Comparison of ENCODE assay signal across 20 cellular contexts in the genomic region with DNA sequence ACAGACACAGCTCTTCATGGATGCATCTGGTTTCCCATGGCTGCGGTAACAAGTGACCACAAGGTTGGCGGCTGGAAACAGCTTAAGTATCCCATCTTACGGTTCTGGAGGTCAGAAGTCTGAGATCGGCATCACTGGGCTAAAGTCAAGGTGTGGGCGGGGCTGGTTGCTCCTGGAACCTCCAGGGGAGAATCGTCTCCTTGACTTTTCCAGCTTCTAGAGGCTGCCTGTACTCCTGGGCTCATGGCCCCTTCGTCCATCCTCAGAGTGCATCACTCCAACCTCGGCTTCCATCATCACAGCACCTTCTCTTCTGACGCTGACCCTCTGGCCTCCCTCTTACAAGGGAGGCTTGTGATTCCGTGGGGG. TPM values are rescaled to one million over a fixed set of nuclear protein-coding genes. Genes with fewer than 3 reads are reported as not detected.
A peak's percentile ranks its signal among the peaks of the same experiment; 100 is the strongest.
DNase-seq lines count a peak whose midpoint lies in the region; ATAC-seq and TF ChIP-seq lines count a peak whose summit lies in the region.
"Had no signal": no experiment of that assay in that cellular context is flagged by ENCODE, and none has a peak within 500 bp of the region (broad histone marks: within the 10 kb centered on the region; RNA-seq: fewer than 3 reads in every experiment).

No MANE protein-coding gene starts in this region.

- no peaks in the 10 kb centered on the region for H3K36me3 ChIP-seq in BE2C
- H3K36me3 ChIP-seq in neutrophil, result no peaks in the 10 kb centered on the region
- H3K36me3 ChIP-seq in MG63, result no peaks in the 10 kb centered on the region
- H3K36me3 ChIP-seq: suprapubic skin had no signal

- peaks cover 3 to 9% (median 6%) of the 10 kb centered on the region in 3 donors for H3K27me3 Mint-ChIP-seq in immature natural killer cell (ENCODE audit: low read depth in 3 of 3)
- H3K27me3 Mint-ChIP-seq: T-helper 17 cell had no signal

- no peak for ATAC-seq in GM21825 (IDR thresholded peaks at IDR 0.05; ENCODE audit: unreplicated experiment)

- H3K4me1 ChIP-seq in BE2C (peaks cover 7% of the 10 kb centered on the region), neutrophil (ENCODE audit: control insufficient read depth in 1 of 2, insufficient read depth in 1 of 2, low read depth in 1 of 2, low read length in 1 of 2) (peaks cover 65 to 66% of the 10 kb centered on the region in 2 experiments)
- H3K4me1 ChIP-seq: foreskin keratinocyte had no signal

- H3K36me3 Mint-ChIP-seq in immature natural killer cell, result no peaks in the 10 kb centered on the region
- H3K36me3 Mint-ChIP-seq: activated naive CD4-positive, alpha-beta T cell treated with anti-CD3 and anti-CD28 coated beads, Interleukin-2, amount 10 ng/mL, durations not matched to agents 7 days and 5 days had no signal

- H3K9me3 ChIP-seq in BE2C, result no peaks in the 10 kb centered on the region
- no peaks in the 10 kb centered on the region for H3K9me3 ChIP-seq in neutrophil
- no peaks in the 10 kb centered on the region for H3K9me3 ChIP-seq in MG63
- H3K9me3 ChIP-seq: suprapubic skin had no signal

- no peak for TF ChIP-seq POLR2A in NB4 (IDR thresholded peaks at IDR 0.05; ENCODE audit: extremely low read depth, insufficient read length)

- no peaks in the 10 kb centered on the region for H3K27me3 ChIP-seq in BE2C
- no peaks in the 10 kb centered on the region for H3K27me3 ChIP-seq in neutrophil
- H3K27me3 ChIP-seq in MG63, result no peaks in the 10 kb centered on the region
- H3K27me3 ChIP-seq: suprapubic skin had no signal

- H3K4me3 Mint-ChIP-seq in immature natural killer cell, result no peak overlapping the region
- H3K4me3 Mint-ChIP-seq: activated naive CD4-positive, alpha-beta T cell treated with anti-CD3 and anti-CD28 coated beads, Interleukin-2, amount 10 ng/mL, durations not matched to agents 7 days and 5 days; T-helper 17 cell had no signal

- no peaks in the 10 kb centered on the region for H3K9me3 Mint-ChIP-seq in immature natural killer cell
- H3K9me3 Mint-ChIP-seq: activated naive CD4-positive, alpha-beta T cell treated with anti-CD3 and anti-CD28 coated beads, Interleukin-2, amount 10 ng/mL, durations not matched to agents 7 days and 5 days had no signal

- H3K27ac Mint-ChIP-seq in immature natural killer cell, result no peak overlapping the region
- H3K27ac Mint-ChIP-seq: activated naive CD4-positive, alpha-beta T cell treated with anti-CD3 and anti-CD28 coated beads, Interleukin-2, amount 10 ng/mL, durations not matched to agents 7 days and 5 days; T-helper 17 cell had no signal

- H3K4me3 ChIP-seq in BE2C (ENCODE audit: low read depth, low read length), result peak overlapping the region; percentile 49
- H3K4me3 ChIP-seq in NB4 (ENCODE audit: low read depth, low read length), result peak overlapping the region; percentile 48
- peak overlapping the region; percentile 29 for H3K4me3 ChIP-seq in choroid plexus epithelial cell (ENCODE audit: low read depth, low read length)
- peak overlapping the region; percentile 36 to 54 for H3K4me3 ChIP-seq in neutrophil (ENCODE audit: low read depth in 1 of 2, low read length in 1 of 2)
- no peak overlapping the region for H3K4me3 ChIP-seq in MG63
- H3K4me3 ChIP-seq: suprapubic skin had no signal

- TF ChIP-seq CTCF in BE2C (IDR thresholded peaks at IDR 0.05; ENCODE audit: low read depth, low read length) (no peak), NB4 (IDR thresholded peaks at IDR 0.05; ENCODE audit: low read depth, low read length) (no peak), choroid plexus epithelial cell (conservative IDR thresholded peaks at IDR 0.05; ENCODE audit: low read depth, low read length) (no peak), neutrophil (IDR thresholded peaks at IDR 0.05) (no peak)

- DNase-seq in BE2C (no peak), NB4 (ENCODE audit: low read depth) (no peak), choroid plexus epithelial cell (ENCODE audit: low read depth) (no peak), immature natural killer cell (no peak), MG63 (no peak), NCI-H2227 treated with DMSO at 0.1 percent for 48 hours (lab: John Stamatoyannopoulos, UW) (no peak)
- DNase-seq: activated T-cell treated with anti-CD3 and anti-CD28 coated beads, Interleukin-2, amount 50 U/mL, for 48 hours; cortex of kidney; NCI-H1092; NCI-H2107; NCI-H526; retina; T-helper 17 cell had no signal

- H3K27ac ChIP-seq in neutrophil, result peak overlapping the region; percentile 89
- H3K27ac ChIP-seq: foreskin keratinocyte, KMS-11, suprapubic skin, VCaP had no signal

- peaks cover 0 to 9% of the 10 kb centered on the region in 2 donors for H3K4me1 Mint-ChIP-seq in immature natural killer cell

RNA-seq across cellular contexts. Expression of a gene that starts 12.9 kb away (rescaled TPM):
- polyA plus RNA-seq in BE2C (2012; ENCODE audit: insufficient read depth, insufficient read length, low read depth), result 0.52 TPM
- under 1 TPM; 0.05 to 0.24 (median 0.09) TPM for polyA plus RNA-seq in immature natural killer cell
- 1.6 TPM in 1 of 2 replicates, not detected in the other for total RNA-seq in MG63 (2014; rRNA removed; shearing (Covaris generic); ENCODE audit: low replicate concordance)
